Comparison of ENCODE assay signal across 1 cellular context in the genomic region with DNA sequence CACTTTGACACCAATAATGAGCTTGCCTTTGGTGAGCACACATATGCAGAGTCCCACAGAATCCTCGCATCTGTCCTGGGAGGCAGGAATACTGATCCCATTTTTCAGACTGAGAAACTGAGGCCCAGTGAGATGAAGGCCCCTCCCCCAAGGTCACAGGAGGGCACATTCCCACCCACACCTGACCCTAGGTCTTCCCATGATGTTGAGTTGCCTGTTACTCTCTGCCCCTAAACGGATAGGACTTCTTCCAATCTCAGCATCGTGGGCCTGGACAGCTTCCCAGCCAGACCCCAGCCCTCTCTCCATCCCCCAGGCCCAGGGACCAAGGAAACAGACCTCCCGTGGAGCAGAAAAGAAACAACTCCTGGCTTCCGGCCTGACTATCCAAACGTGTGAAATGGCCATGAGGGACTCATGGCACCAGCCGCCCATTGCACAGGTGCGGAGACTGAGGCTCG.
TF ChIP-seq lines count a peak whose summit lies in the region.

No MANE protein-coding gene starts in this region.

TF ChIP-seq in IMR-90, 13 proteins besides CTCF, POLR2A, EP300 and RAD21:
- TF ChIP-seq, protein P1, sequence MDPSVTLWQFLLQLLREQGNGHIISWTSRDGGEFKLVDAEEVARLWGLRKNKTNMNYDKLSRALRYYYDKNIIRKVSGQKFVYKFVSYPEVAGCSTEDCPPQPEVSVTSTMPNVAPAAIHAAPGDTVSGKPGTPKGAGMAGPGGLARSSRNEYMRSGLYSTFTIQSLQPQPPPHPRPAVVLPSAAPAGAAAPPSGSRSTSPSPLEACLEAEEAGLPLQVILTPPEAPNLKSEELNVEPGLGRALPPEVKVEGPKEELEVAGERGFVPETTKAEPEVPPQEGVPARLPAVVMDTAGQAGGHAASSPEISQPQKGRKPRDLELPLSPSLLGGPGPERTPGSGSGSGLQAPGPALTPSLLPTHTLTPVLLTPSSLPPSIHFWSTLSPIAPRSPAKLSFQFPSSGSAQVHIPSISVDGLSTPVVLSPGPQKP (IDR thresholded peaks at IDR 0.05; ENCODE audit: borderline replicate concordance, low read depth, low read length), result no peak
- TF ChIP-seq FOS (IDR thresholded peaks at IDR 0.05; ENCODE audit: low read depth, low read length), result no peak
- TF ChIP-seq CEBPB (IDR thresholded peaks at IDR 0.05; ENCODE audit: low read depth, low read length), result no peak
- no peak for TF ChIP-seq MXI1 (IDR thresholded peaks at IDR 0.05; ENCODE audit: borderline replicate concordance, low read depth, low read length)
- no peak for TF ChIP-seq MAZ (IDR thresholded peaks at IDR 0.05; ENCODE audit: borderline replicate concordance, low read depth, low read length)
- TF ChIP-seq MAFK (IDR thresholded peaks at IDR 0.05; ENCODE audit: low read depth, low read length), result no peak
- no peak for TF ChIP-seq SMC3 (IDR thresholded peaks at IDR 0.05; ENCODE audit: low read depth, low read length)
- no peak for TF ChIP-seq CHD1 (IDR thresholded peaks at IDR 0.05; ENCODE audit: low read depth, low read length)
- TF ChIP-seq RCOR1 (IDR thresholded peaks at IDR 0.05; ENCODE audit: insufficient replicate concordance, low read length), result no peak
- no peak for TF ChIP-seq NFE2L2 (IDR thresholded peaks at IDR 0.05; ENCODE audit: low read depth, low read length)
- no peak for TF ChIP-seq RFX5 (IDR thresholded peaks at IDR 0.05; ENCODE audit: low read depth, low read length)
- TF ChIP-seq, protein P2, sequence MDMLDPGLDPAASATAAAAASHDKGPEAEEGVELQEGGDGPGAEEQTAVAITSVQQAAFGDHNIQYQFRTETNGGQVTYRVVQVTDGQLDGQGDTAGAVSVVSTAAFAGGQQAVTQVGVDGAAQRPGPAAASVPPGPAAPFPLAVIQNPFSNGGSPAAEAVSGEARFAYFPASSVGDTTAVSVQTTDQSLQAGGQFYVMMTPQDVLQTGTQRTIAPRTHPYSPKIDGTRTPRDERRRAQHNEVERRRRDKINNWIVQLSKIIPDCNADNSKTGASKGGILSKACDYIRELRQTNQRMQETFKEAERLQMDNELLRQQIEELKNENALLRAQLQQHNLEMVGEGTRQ (IDR thresholded peaks at IDR 0.05; ENCODE audit: low read depth, low read length), result no peak
- TF ChIP-seq BHLHE40 (IDR thresholded peaks at IDR 0.05; ENCODE audit: low read depth, low read length), result no peak
